In genomic region chr14:66511849-66512248, GRCh38 we compare ENCODE assay signal across 1 cellular context.
TF ChIP-seq lines count a peak whose summit lies in the region.

No MANE protein-coding gene starts in this region.

TF ChIP-seq in GM12878, 131 proteins besides CTCF, POLR2A, EP300 and RAD21:
- TF ChIP-seq IKZF2 (IDR thresholded peaks at IDR 0.05) (no peak), SPI1 (IDR thresholded peaks at IDR 0.05; ENCODE audit: borderline replicate concordance, insufficient read depth, low read depth, low read length) (no peak; the same call in 1 of the 2 replicates), YBX1 (IDR thresholded peaks at IDR 0.05) (no peak), ZBTB40 (IDR thresholded peaks at IDR 0.05; ENCODE audit: borderline replicate concordance) (peak; percentile 82), CHD1 (IDR thresholded peaks at IDR 0.05; ENCODE audit: low read depth, low read length) (no peak), CHD4 (IDR thresholded peaks at IDR 0.05) (no peak), CBFB (IDR thresholded peaks at IDR 0.05; ENCODE audit: low read depth) (no peak), PKNOX1 (IDR thresholded peaks at IDR 0.05) (peak; percentile 15; the same call in 1 of the 2 replicates), SKIL (IDR thresholded peaks at IDR 0.05; ENCODE audit: low read depth, poor library complexity, severe bottlenecking) (peak; percentile 87), STAT3 (IDR thresholded peaks at IDR 0.05; ENCODE audit: low read depth, low read length) (no peak), TCF3 (IDR thresholded peaks at IDR 0.05; ENCODE audit: borderline replicate concordance, insufficient read depth, low read depth, low read length) (no peak), ZNF384 (IDR thresholded peaks at IDR 0.05; ENCODE audit: borderline replicate concordance, low read depth, low read length) (peak; percentile 81), MTA2 (IDR thresholded peaks at IDR 0.05; ENCODE audit: low read depth) (peak; percentile 71), CUX1 (IDR thresholded peaks at IDR 0.05; ENCODE audit: insufficient replicate concordance, low read depth, low read length) (no peak), SIX5 (IDR thresholded peaks at IDR 0.05; ENCODE audit: low read depth, low read length, severe bottlenecking) (no peak), JUND (IDR thresholded peaks at IDR 0.05; ENCODE audit: low read depth, low read length) (no peak), BCL11A (IDR thresholded peaks at IDR 0.05; ENCODE audit: low read depth, low read length) (no peak), TBL1XR1 (IDR thresholded peaks at IDR 0.05; ENCODE audit: low read depth, low read length) (no peak), MEF2B (IDR thresholded peaks at IDR 0.05; ENCODE audit: partially characterized antibody, poor library complexity, severe bottlenecking) (peak; percentile 75), MEF2A (IDR thresholded peaks at IDR 0.05; ENCODE audit: insufficient read depth, low read depth, low read length) (0 out of 2 replicates have a peak, but pooled peaks have one; percentile 45), POU2F2 (IDR thresholded peaks at IDR 0.05; ENCODE audit: borderline replicate concordance, low read depth, low read length) (no peak), NBN (IDR thresholded peaks at IDR 0.05) (no peak), ZZZ3 (IDR thresholded peaks at IDR 0.05; ENCODE audit: control insufficient read depth, insufficient read length, low read depth) (no peak), SMC3 (IDR thresholded peaks at IDR 0.05; ENCODE audit: borderline replicate concordance, low read length) (no peak), SUPT20H (IDR thresholded peaks at IDR 0.05; ENCODE audit: borderline replicate concordance, control insufficient read depth, low read depth, low read length) (no peak), ATF7 (IDR thresholded peaks at IDR 0.05; ENCODE audit: low read depth) (peak; percentile 80), BACH1 (IDR thresholded peaks at IDR 0.05; ENCODE audit: borderline replicate concordance) (no peak), NFIC (IDR thresholded peaks at IDR 0.05; ENCODE audit: low read depth, low read length) (no peak), RAD51 (IDR thresholded peaks at IDR 0.05) (peak; percentile 85), ESRRA (IDR thresholded peaks at IDR 0.05; ENCODE audit: low read length) (no peak), RUNX3 (IDR thresholded peaks at IDR 0.05; ENCODE audit: low read length) (peak; percentile 15; the same call in 1 of the 2 replicates), CREB1 (IDR thresholded peaks at IDR 0.05; ENCODE audit: low read depth) (no peak)
- TF ChIP-seq, protein P1, sequence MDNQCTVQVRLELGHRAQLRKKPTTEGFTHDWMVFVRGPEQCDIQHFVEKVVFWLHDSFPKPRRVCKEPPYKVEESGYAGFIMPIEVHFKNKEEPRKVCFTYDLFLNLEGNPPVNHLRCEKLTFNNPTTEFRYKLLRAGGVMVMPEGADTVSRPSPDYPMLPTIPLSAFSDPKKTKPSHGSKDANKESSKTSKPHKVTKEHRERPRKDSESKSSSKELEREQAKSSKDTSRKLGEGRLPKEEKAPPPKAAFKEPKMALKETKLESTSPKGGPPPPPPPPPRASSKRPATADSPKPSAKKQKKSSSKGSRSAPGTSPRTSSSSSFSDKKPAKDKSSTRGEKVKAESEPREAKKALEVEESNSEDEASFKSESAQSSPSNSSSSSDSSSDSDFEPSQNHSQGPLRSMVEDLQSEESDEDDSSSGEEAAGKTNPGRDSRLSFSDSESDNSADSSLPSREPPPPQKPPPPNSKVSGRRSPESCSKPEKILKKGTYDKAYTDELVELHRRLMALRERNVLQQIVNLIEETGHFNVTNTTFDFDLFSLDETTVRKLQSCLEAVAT (IDR thresholded peaks at IDR 0.05), result no peak
- TF ChIP-seq, protein P2, sequence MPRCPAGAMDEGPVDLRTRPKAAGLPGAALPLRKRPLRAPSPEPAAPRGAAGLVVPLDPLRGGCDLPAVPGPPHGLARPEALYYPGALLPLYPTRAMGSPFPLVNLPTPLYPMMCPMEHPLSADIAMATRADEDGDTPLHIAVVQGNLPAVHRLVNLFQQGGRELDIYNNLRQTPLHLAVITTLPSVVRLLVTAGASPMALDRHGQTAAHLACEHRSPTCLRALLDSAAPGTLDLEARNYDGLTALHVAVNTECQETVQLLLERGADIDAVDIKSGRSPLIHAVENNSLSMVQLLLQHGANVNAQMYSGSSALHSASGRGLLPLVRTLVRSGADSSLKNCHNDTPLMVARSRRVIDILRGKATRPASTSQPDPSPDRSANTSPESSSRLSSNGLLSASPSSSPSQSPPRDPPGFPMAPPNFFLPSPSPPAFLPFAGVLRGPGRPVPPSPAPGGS (IDR thresholded peaks at IDR 0.05; ENCODE audit: borderline replicate concordance, insufficient read depth, low read depth, low read length, poor library complexity, severe bottlenecking), result no peak
- TF ChIP-seq, protein P3, sequence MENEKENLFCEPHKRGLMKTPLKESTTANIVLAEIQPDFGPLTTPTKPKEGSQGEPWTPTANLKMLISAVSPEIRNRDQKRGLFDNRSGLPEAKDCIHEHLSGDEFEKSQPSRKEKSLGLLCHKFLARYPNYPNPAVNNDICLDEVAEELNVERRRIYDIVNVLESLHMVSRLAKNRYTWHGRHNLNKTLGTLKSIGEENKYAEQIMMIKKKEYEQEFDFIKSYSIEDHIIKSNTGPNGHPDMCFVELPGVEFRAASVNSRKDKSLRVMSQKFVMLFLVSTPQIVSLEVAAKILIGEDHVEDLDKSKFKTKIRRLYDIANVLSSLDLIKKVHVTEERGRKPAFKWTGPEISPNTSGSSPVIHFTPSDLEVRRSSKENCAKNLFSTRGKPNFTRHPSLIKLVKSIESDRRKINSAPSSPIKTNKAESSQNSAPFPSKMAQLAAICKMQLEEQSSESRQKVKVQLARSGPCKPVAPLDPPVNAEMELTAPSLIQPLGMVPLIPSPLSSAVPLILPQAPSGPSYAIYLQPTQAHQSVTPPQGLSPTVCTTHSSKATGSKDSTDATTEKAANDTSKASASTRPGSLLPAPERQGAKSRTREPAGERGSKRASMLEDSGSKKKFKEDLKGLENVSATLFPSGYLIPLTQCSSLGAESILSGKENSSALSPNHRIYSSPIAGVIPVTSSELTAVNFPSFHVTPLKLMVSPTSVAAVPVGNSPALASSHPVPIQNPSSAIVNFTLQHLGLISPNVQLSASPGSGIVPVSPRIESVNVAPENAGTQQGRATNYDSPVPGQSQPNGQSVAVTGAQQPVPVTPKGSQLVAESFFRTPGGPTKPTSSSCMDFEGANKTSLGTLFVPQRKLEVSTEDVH (IDR thresholded peaks at IDR 0.05; ENCODE audit: low read depth, partially characterized antibody), result no peak
